8 cellular contexts compared by ENCODE assay signal in genomic region chr3:113626513-113627371, GRCh38.
A peak's percentile ranks its signal among the peaks of the same experiment; 100 is the strongest.
DNase-seq lines count a peak whose midpoint lies in the region; ATAC-seq and TF ChIP-seq lines count a peak whose summit lies in the region.

No MANE protein-coding gene starts in this region.

- no peak overlapping the region for H2BK15ac ChIP-seq in mesendoderm (replicated peaks; ENCODE audit: low read depth)

- no peak overlapping the region for H3K4me3 ChIP-seq in BE2C (ENCODE audit: low read depth, low read length)
- H3K4me3 ChIP-seq in LNCaP clone FGC (ENCODE audit: low read depth, low read length), result no peak overlapping the region
- no peak overlapping the region for H3K4me3 ChIP-seq in endodermal cell (ENCODE audit: low read length)
- no peak overlapping the region for H3K4me3 ChIP-seq in mesendoderm (ENCODE audit: low read length)
- peak overlapping the region in 2 of 4 donors; percentile 2 to 27 for H3K4me3 ChIP-seq in tibial nerve

- H3K27me3 Mint-ChIP-seq in endodermal cell (ENCODE audit: insufficient read depth), result peaks cover 29% of the 10 kb centered on the region

- H3K27ac ChIP-seq in endodermal cell (ENCODE audit: low read depth, low read length) (no peak overlapping the region), mesendoderm (ENCODE audit: low read depth, low read length) (no peak overlapping the region), tibial nerve (peak overlapping the region in 1 of 4 donors; percentile 38)

- H2BK120ac ChIP-seq in mesendoderm (ENCODE audit: low read depth, low read length), result no peak overlapping the region

- H3K27me3 ChIP-seq in BE2C, result peaks cover 9% of the 10 kb centered on the region
- H3K27me3 ChIP-seq in endodermal cell (ENCODE audit: control insufficient read depth, insufficient read depth, low read length, poor library complexity, severe bottlenecking), result peaks cover 15% of the 10 kb centered on the region
- no peaks in the 10 kb centered on the region for H3K27me3 ChIP-seq in mesendoderm (ENCODE audit: insufficient read depth, low read length, poor library complexity)
- H3K27me3 ChIP-seq in tibial nerve, result no peaks in the 10 kb centered on the region

- no peak overlapping the region for H3K18ac ChIP-seq in mesendoderm (ENCODE audit: low read length)

- H3K9me3 ChIP-seq in BE2C, result no peaks in the 10 kb centered on the region
- H3K9me3 ChIP-seq in endodermal cell (ENCODE audit: control insufficient read depth, low read length), result no peaks in the 10 kb centered on the region
- no peaks in the 10 kb centered on the region for H3K9me3 ChIP-seq in tibial nerve

- H3K27ac Mint-ChIP-seq in endodermal cell, result no peak overlapping the region

- no peaks in the 10 kb centered on the region for H3K79me1 ChIP-seq in mesendoderm (ENCODE audit: low read length)

- no peak overlapping the region for H4K8ac ChIP-seq in mesendoderm (ENCODE audit: low read depth, low read length)

- H3K4me3 Mint-ChIP-seq in endodermal cell, result no peak overlapping the region

- ATAC-seq in GM18498 (IDR thresholded peaks at IDR 0.05; ENCODE audit: unreplicated experiment), result peak; percentile 43

- no peaks in the 10 kb centered on the region for H3K4me1 Mint-ChIP-seq in endodermal cell

- no peak for TF ChIP-seq EP300 in tibial nerve (IDR thresholded peaks at IDR 0.05)

- H4K5ac ChIP-seq in mesendoderm (ENCODE audit: low read length), result no peak overlapping the region

- H3K79me2 ChIP-seq in mesendoderm (ENCODE audit: control insufficient read depth, insufficient read depth, low read length), result no peaks in the 10 kb centered on the region

- no peak overlapping the region for H2AK5ac ChIP-seq in mesendoderm (ENCODE audit: low read length)

- DNase-seq in BE2C (peak; percentile 47), LNCaP clone FGC (ENCODE audit: low read depth) (peak; percentile 52), SK-N-DZ (ENCODE audit: low spot score) (peak; percentile 52), endodermal cell (peak; percentile 87), mesendoderm (peak; percentile 80), tibial nerve (ENCODE audit: low spot score in 2 of 2) (peak; percentile 35 to 61), NCI-H1048 (lab: John Stamatoyannopoulos, UW) (no peak)

- H3K4me2 ChIP-seq in mesendoderm (ENCODE audit: low read length), result no peak overlapping the region

- TF ChIP-seq CTCF in BE2C (IDR thresholded peaks at IDR 0.05; ENCODE audit: low read depth, low read length), result peak; percentile 98
- peak; percentile 97 for TF ChIP-seq CTCF in LNCaP clone FGC (IDR thresholded peaks at IDR 0.05; ENCODE audit: control insufficient read depth, extremely low read depth, insufficient read depth)
- TF ChIP-seq CTCF in endodermal cell (conservative IDR thresholded peaks at IDR 0.05), result peak; percentile 95
- TF ChIP-seq CTCF in tibial nerve (IDR thresholded peaks at IDR 0.05), result peak; percentile 65 to 72 (median 69)

- H3K56ac ChIP-seq in mesendoderm (ENCODE audit: low read length), result no peak overlapping the region

- no peaks in the 10 kb centered on the region for H3K36me3 ChIP-seq in BE2C
- no peaks in the 10 kb centered on the region for H3K36me3 ChIP-seq in endodermal cell (ENCODE audit: control insufficient read depth, insufficient read depth, low read length)
- H3K36me3 ChIP-seq in mesendoderm (ENCODE audit: control insufficient read depth, insufficient read depth, low read length), result no peaks in the 10 kb centered on the region
- no peaks in the 10 kb centered on the region for H3K36me3 ChIP-seq in tibial nerve

- H3K23ac ChIP-seq in mesendoderm (ENCODE audit: low read length), result no peak overlapping the region

- H3K4ac ChIP-seq in mesendoderm (ENCODE audit: low read depth, low read length), result no peak overlapping the region

- 48 to 74% methylated on average over 5 to 10 of the region's 10 CpGs for WGBS in endodermal cell (ENCODE audit: insufficient coverage in 1 of 2, insufficient read length in 1 of 2), 2 experiments
- WGBS in mesendoderm (ENCODE audit: extremely low coverage, insufficient coverage, low lambda C conversion rate), result no CpG with 5 or more reads among the region's 10 CpGs
- 20 to 22% methylated on average over 10 of the region's 10 CpGs for whole genome bisulfite sequencing in tibial nerve, 2 donors

- no peaks in the 10 kb centered on the region for H3K36me3 Mint-ChIP-seq in endodermal cell (ENCODE audit: low read depth)

- no peak for TF ChIP-seq POLR2A in tibial nerve (IDR thresholded peaks at IDR 0.05)

- H3K9me3 Mint-ChIP-seq in endodermal cell, result no peaks in the 10 kb centered on the region

- H2BK5ac ChIP-seq in mesendoderm (ENCODE audit: low read length), result no peak overlapping the region

- H3K9ac ChIP-seq in endodermal cell (ENCODE audit: extremely low read depth, low read length, poor library complexity, severe bottlenecking) (no peak overlapping the region), mesendoderm (ENCODE audit: low read length) (no peak overlapping the region)

- no peaks in the 10 kb centered on the region for H3K4me1 ChIP-seq in BE2C
- H3K4me1 ChIP-seq in endodermal cell (ENCODE audit: control insufficient read depth, insufficient read depth, low read length), result no peaks in the 10 kb centered on the region
- no peaks in the 10 kb centered on the region for H3K4me1 ChIP-seq in mesendoderm (ENCODE audit: control insufficient read depth, low read depth, low read length)
- peaks cover 0 to 17% (median 1%) of the 10 kb centered on the region in 4 donors for H3K4me1 ChIP-seq in tibial nerve
